In the genomic region with DNA sequence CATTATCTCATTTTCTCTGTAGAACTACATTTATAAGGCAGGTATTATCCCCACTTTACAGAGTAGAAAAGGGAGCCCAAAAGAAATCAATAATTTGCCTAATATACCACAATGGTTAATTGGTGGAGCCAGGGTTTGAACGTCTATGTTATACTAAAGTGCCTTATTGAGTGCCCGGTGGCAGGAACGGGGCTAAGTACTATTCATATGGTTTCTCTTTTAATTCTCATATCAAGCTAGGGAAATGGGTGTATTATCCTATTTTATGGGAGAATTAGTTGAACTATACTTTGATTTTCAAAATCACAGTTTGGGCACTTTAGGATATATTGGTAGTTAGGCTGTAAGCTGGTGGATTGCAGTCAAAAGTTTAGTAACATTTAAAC, we compare ENCODE assay signal across 8 cellular contexts. TPM values are rescaled to one million over a fixed set of nuclear protein-coding genes. Genes with fewer than 3 reads are reported as not detected.
DNase-seq lines count a peak whose midpoint lies in the region; ATAC-seq and TF ChIP-seq lines count a peak whose summit lies in the region.

No MANE protein-coding gene starts in this region.

- H3K36me3 ChIP-seq in right lobe of liver, result peaks cover 0 to 5% (median 0%) of the 10 kb centered on the region in 4 donors
- H3K36me3 ChIP-seq in tibial nerve, result peaks cover 0 to 24% (median 0%) of the 10 kb centered on the region in 3 donors

- no peak for TF ChIP-seq POLR2A in right lobe of liver (IDR thresholded peaks at IDR 0.05)
- no peak for TF ChIP-seq POLR2A in tibial nerve (IDR thresholded peaks at IDR 0.05)

- intact Hi-C loops in right lobe of liver (cut with DNase I), result no loop called here

- no peak for TF ChIP-seq EP300 in tibial nerve (IDR thresholded peaks at IDR 0.05)

- H3K27me3 Mint-ChIP-seq in activated naive CD4-positive, alpha-beta T cell treated with anti-CD3 and anti-CD28 coated beads, Interleukin-2, amount 50 U/mL, for 24 hours, result no peaks in the 10 kb centered on the region

- H3K4me1 Mint-ChIP-seq in activated naive CD4-positive, alpha-beta T cell treated with anti-CD3 and anti-CD28 coated beads, Interleukin-2, amount 50 U/mL, for 24 hours, result peaks cover 40% of the 10 kb centered on the region

- TF ChIP-seq CTCF in right lobe of liver (IDR thresholded peaks at IDR 0.05), result no peak
- TF ChIP-seq CTCF in tibial nerve (IDR thresholded peaks at IDR 0.05), result no peak

- 44% methylated on average over 3 of the region's 3 CpGs for WGBS in right lobe of liver (ENCODE audit: insufficient coverage, low coverage, low lambda C conversion rate, missing lambda C conversion rate)
- 13 to 19% methylated on average over 3 of the region's 3 CpGs for WGBS in tibial nerve, 2 donors

- H3K27ac Mint-ChIP-seq in activated naive CD4-positive, alpha-beta T cell treated with anti-CD3 and anti-CD28 coated beads, Interleukin-2, amount 50 U/mL, for 24 hours, result no peak overlapping the region

- DNase-seq in activated naive CD4-positive, alpha-beta T cell (lab: John Stamatoyannopoulos, UW), result no peak
- no peak for DNase-seq in right lobe of liver
- DNase-seq in tibial nerve (ENCODE audit: low spot score in 2 of 2), result no peak
- no peak for DNase-seq in NCI-H82 (lab: John Stamatoyannopoulos, UW)
- DNase-seq in NCI-H2081 treated with DMSO at 0.1 percent for 48 hours (lab: John Stamatoyannopoulos, UW), result no peak
- DNase-seq in NCI-H2029 treated with DMSO at 0.1 percent for 48 hours (lab: John Stamatoyannopoulos, UW), result no peak

- H3K4me1 ChIP-seq in right lobe of liver (peaks cover 0 to 9% (median 0%) of the 10 kb centered on the region in 4 donors), tibial nerve (peaks cover 0 to 39% (median 2%) of the 10 kb centered on the region in 4 donors)

- peaks cover 7% of the 10 kb centered on the region for H3K36me3 Mint-ChIP-seq in activated naive CD4-positive, alpha-beta T cell treated with anti-CD3 and anti-CD28 coated beads, Interleukin-2, amount 50 U/mL, for 24 hours

- peak overlapping the region; percentile 72 to 84 (median 75) for H3K4me3 ChIP-seq in right lobe of liver
- H3K4me3 ChIP-seq in tibial nerve, result peak overlapping the region; percentile 58 to 71 (median 66)

- H3K4me3 Mint-ChIP-seq in activated naive CD4-positive, alpha-beta T cell treated with anti-CD3 and anti-CD28 coated beads, Interleukin-2, amount 50 U/mL, for 24 hours, result peak overlapping the region; percentile 94

- no peak for ATAC-seq in right lobe of liver

- H3K9me3 ChIP-seq in right lobe of liver (no peaks in the 10 kb centered on the region), tibial nerve (no peaks in the 10 kb centered on the region)

- H3K27ac ChIP-seq in angular gyrus (ENCODE audit: low read depth, low read length), result peak overlapping the region; percentile 67
- no peak overlapping the region for H3K27ac ChIP-seq in right lobe of liver
- peak overlapping the region; percentile 76 to 91 (median 80) for H3K27ac ChIP-seq in tibial nerve

- H3K27me3 ChIP-seq in right lobe of liver (no peaks in the 10 kb centered on the region), tibial nerve (no peaks in the 10 kb centered on the region)

- H3K9me3 Mint-ChIP-seq in activated naive CD4-positive, alpha-beta T cell treated with anti-CD3 and anti-CD28 coated beads, Interleukin-2, amount 50 U/mL, for 24 hours, result no peaks in the 10 kb centered on the region

RNA-seq across cellular contexts. Expression of gene CEP97, which starts 1.5 kb away (rescaled TPM):
- total RNA-seq in right lobe of liver, result 1 to 10 TPM; 2.2 to 3.8 (median 2.7) TPM
- total RNA-seq in tibial nerve, result 10 to 100 TPM; 11.2 to 20.8 (median 14.1) TPM

RNA-seq across cellular contexts. Expression of gene RPL24, which starts 39.4 kb away (rescaled TPM):
- 100 to 1,000 TPM; 336 to 620 (median 364) TPM for total RNA-seq in right lobe of liver
- 1,000 to 10,000 TPM; 1,024 to 1,620 (median 1,272) TPM for total RNA-seq in tibial nerve

RNA-seq across cellular contexts. Expression of gene ZBTB11, which starts 49.0 kb away (rescaled TPM):
- total RNA-seq in right lobe of liver (1 to 10 TPM; 5.4 to 8.5 (median 7.9) TPM), tibial nerve (10 to 100 TPM; 18.3 to 20.5 (median 19.6) TPM)

RNA-seq across cellular contexts. Expression of gene NXPE3, which starts 53.1 kb away (rescaled TPM):
- total RNA-seq in right lobe of liver, result 1 to 10 TPM in 5 of 6 experiments, under 1 TPM in 1; 0.75 to 2.9 (median 1.7) TPM
- total RNA-seq in tibial nerve, result 10 to 100 TPM; 14.4 to 23.4 (median 18.0) TPM

Comparison
In these comparisons a context has a peak if more than half of its experiments do, and no peak if none do; other contexts are left out.
1. H3K27ac ChIP-seq: peak in angular gyrus (single experiment) and tibial nerve (4 of 4); none in right lobe of liver (0 of 3).